Comparison of ENCODE assay signal across 17 cellular contexts in genomic region chr6:36548401-36548743, GRCh38. TPM values are rescaled to one million over a fixed set of nuclear protein-coding genes. Genes with fewer than 3 reads are reported as not detected.
DNase-seq lines count a peak whose midpoint lies in the region; ATAC-seq, FAIRE-seq and TF ChIP-seq lines count a peak whose summit lies in the region.
"Had no signal": no experiment of that assay in that cellular context is flagged by ENCODE, and none has a peak within 500 bp of the region (broad histone marks: within the 10 kb centered on the region; RNA-seq: fewer than 3 reads in every experiment).

No MANE protein-coding gene starts in this region.

- H2AFZ ChIP-seq in SU-DHL-6 (ENCODE audit: low read depth, low read length, severe bottlenecking) (peak overlapping the region; percentile 29), endothelial cell of umbilical vein (ENCODE audit: low read depth, low read length) (peak overlapping the region; percentile 80)

- no peak overlapping the region for H3K27ac Mint-ChIP-seq in stimulated activated naive CD8-positive, alpha-beta T cell treated with anti-CD3 and anti-CD28 coated beads, Interleukin-15, amount 100 ng/mL, for 72 hours
- H3K27ac Mint-ChIP-seq: stimulated activated naive B cell treated with anti-CD40 and anti-IgM and Interleukin-4, amounts not matched to agents 10 μg/mL and 1 μg/mL and 100 μg/mL, for 72 hours had no signal

- H3K9ac ChIP-seq in SU-DHL-6 (ENCODE audit: low read length): no peak overlapping the region
- H3K9ac ChIP-seq in endothelial cell of umbilical vein (replicated peaks; ENCODE audit: extremely low read depth, insufficient read depth, low read length): no peak overlapping the region

- no peak overlapping the region for H3K4me2 ChIP-seq in SU-DHL-6 (ENCODE audit: low read depth, low read length, poor library complexity, severe bottlenecking)
- H3K4me2 ChIP-seq in endothelial cell of umbilical vein (ENCODE audit: insufficient read depth, low read length): no peak overlapping the region

- H3K9me3 ChIP-seq in SU-DHL-6 (ENCODE audit: insufficient read depth, low read length): no peaks in the 10 kb centered on the region
- H3K9me3 ChIP-seq in endothelial cell of umbilical vein (replicated peaks; ENCODE audit: control insufficient read depth, insufficient read depth, low read length): no peaks in the 10 kb centered on the region
- H3K9me3 ChIP-seq: gastrocnemius medialis, sigmoid colon, uterus had no signal

- H3K4me1 Mint-ChIP-seq in activated T-cell treated with anti-CD3 and anti-CD28 coated beads, Interleukin-2, amount 50 U/mL, for 4 hours (ENCODE audit: low read depth): peaks cover 42% of the 10 kb centered on the region
- peaks cover 33% of the 10 kb centered on the region for H3K4me1 Mint-ChIP-seq in stimulated activated naive CD8-positive, alpha-beta T cell treated with anti-CD3 and anti-CD28 coated beads, Interleukin-15, amount 100 ng/mL, for 72 hours

- no peaks in the 10 kb centered on the region for H3K27me3 Mint-ChIP-seq in activated T-cell treated with anti-CD3 and anti-CD28 coated beads, Interleukin-2, amount 50 U/mL, for 4 hours (ENCODE audit: low read depth)
- no peaks in the 10 kb centered on the region for H3K27me3 Mint-ChIP-seq in stimulated activated naive CD8-positive, alpha-beta T cell treated with anti-CD3 and anti-CD28 coated beads, Interleukin-15, amount 100 ng/mL, for 72 hours
- H3K27me3 Mint-ChIP-seq: stimulated activated naive B cell treated with anti-CD40 and anti-IgM and Interleukin-4, amounts not matched to agents 10 μg/mL and 1 μg/mL and 100 μg/mL, for 72 hours had no signal

- H3K4me3 Mint-ChIP-seq in activated T-cell treated with anti-CD3 and anti-CD28 coated beads, Interleukin-2, amount 50 U/mL, for 4 hours: peak overlapping the region; percentile 29
- peak overlapping the region; percentile 98 for H3K4me3 Mint-ChIP-seq in stimulated activated naive CD8-positive, alpha-beta T cell treated with anti-CD3 and anti-CD28 coated beads, Interleukin-15, amount 100 ng/mL, for 72 hours

- H3K79me2 ChIP-seq in SU-DHL-6 (ENCODE audit: insufficient read depth, low read length) (peaks cover 38% of the 10 kb centered on the region), endothelial cell of umbilical vein (ENCODE audit: control insufficient read depth, insufficient read depth, low read length) (peaks cover 36% of the 10 kb centered on the region)

- no peak for DNase-seq in activated T-cell treated with anti-CD3 and anti-CD28 coated beads, Interleukin-2, amount 50 U/mL, for 4 hours
- DNase-seq in activated T-cell treated with anti-CD3 and anti-CD28 coated beads, Interleukin-2, amount 50 U/mL, for 48 hours: no peak
- DNase-seq in endothelial cell of umbilical vein (ENCODE audit: low read depth, low spot score) (no peak), HTR-8/SVneo (ENCODE audit: insufficient read length, low spot score) (no peak), NCI-H1048 (lab: John Stamatoyannopoulos, UW) (no peak)
- DNase-seq in stimulated activated naive CD8-positive, alpha-beta T cell treated with anti-CD3 and anti-CD28 coated beads, Interleukin-15, amount 100 ng/mL, for 72 hours: no peak
- DNase-seq: activated gamma-delta T cell; gastrocnemius medialis; GOT3; NCI-H1417 treated with DMSO at 0.1 percent for 48 hours; NCI-H446 treated with DMSO at 0.1 percent for 48 hours; sigmoid colon; stimulated activated naive B cell treated with anti-CD40 and anti-IgM and Interleukin-4, amounts not matched to agents 10 μg/mL and 1 μg/mL and 100 μg/mL, for 72 hours had no signal

- no peaks in the 10 kb centered on the region for H3K9me3 Mint-ChIP-seq in activated T-cell treated with anti-CD3 and anti-CD28 coated beads, Interleukin-2, amount 50 U/mL, for 4 hours
- H3K9me3 Mint-ChIP-seq in stimulated activated naive CD8-positive, alpha-beta T cell treated with anti-CD3 and anti-CD28 coated beads, Interleukin-15, amount 100 ng/mL, for 72 hours: no peaks in the 10 kb centered on the region
- H3K9me3 Mint-ChIP-seq: stimulated activated naive B cell treated with anti-CD40 and anti-IgM and Interleukin-4, amounts not matched to agents 10 μg/mL and 1 μg/mL and 100 μg/mL, for 72 hours had no signal

- POLR2A ChIA-PET in endothelial cell of umbilical vein (lab: Charles Lee): no interaction called here

- H3K4me3 ChIP-seq in SU-DHL-6 (ENCODE audit: insufficient read depth, low read length, poor library complexity, severe bottlenecking) (no peak overlapping the region), endothelial cell of umbilical vein (replicated peaks in 1 of 3; ENCODE audit: insufficient read depth in 1 of 3, low read depth in 1 of 3, low read length in 3 of 3) (no peak overlapping the region)
- H3K4me3 ChIP-seq: lung, uterus had no signal

- ATAC-seq in activated T-cell treated with anti-CD3 and anti-CD28 coated beads, Interleukin-2, amount 50 U/mL, for 4 hours: no peak
- no peak for ATAC-seq in stimulated activated naive CD8-positive, alpha-beta T cell treated with anti-CD3 and anti-CD28 coated beads, Interleukin-15, amount 100 ng/mL, for 72 hours
- no peak for ATAC-seq in GM21528 (IDR thresholded peaks at IDR 0.05; ENCODE audit: low FRiP score, unreplicated experiment)
- ATAC-seq: gastrocnemius medialis; stimulated activated naive B cell treated with anti-CD40 and anti-IgM and Interleukin-4, amounts not matched to agents 10 μg/mL and 1 μg/mL and 100 μg/mL, for 72 hours had no signal

- dilution Hi-C loops in endothelial cell of umbilical vein (cut with MboI; ENCODE audit: extremely low pct_ligation_motif_present, low sequenced_read_pairs): no loop called here

- no TSS peak for BruUV-seq in endothelial cell of umbilical vein (replicated peaks; lab: Mats Ljungman, UMichigan)

- FAIRE-seq in endothelial cell of umbilical vein (lab: Jason Lieb, UNC) (no peak), HTR-8/SVneo (lab: Jason Lieb, UNC) (no peak)

- 0 out of 2 replicates have a peak, but pooled peaks cover 7% of the 10 kb centered on the region for H4K20me1 ChIP-seq in SU-DHL-6 (ENCODE audit: low read depth, low read length)
- H4K20me1 ChIP-seq in endothelial cell of umbilical vein (replicated peaks; ENCODE audit: control insufficient read depth, extremely low read depth, insufficient read depth, low read length): peaks cover 4% of the 10 kb centered on the region

- TF ChIP-seq POLR2A in endothelial cell of umbilical vein (IDR thresholded peaks at IDR 0.05; ENCODE audit: low read depth, low read length): no peak

- CTCF ChIA-PET in endothelial cell of umbilical vein (lab: Charles Lee): no interaction called here

- H3K36me3 ChIP-seq in SU-DHL-6 (ENCODE audit: low read length) (0 out of 2 replicates have a peak, but pooled peaks cover 4% of the 10 kb centered on the region), endothelial cell of umbilical vein (ENCODE audit: control insufficient read depth in 2 of 2, extremely low read depth in 1 of 2, insufficient read depth in 2 of 2, low read length in 2 of 2) (no peaks in the 10 kb centered on the region)
- H3K36me3 ChIP-seq: gastrocnemius medialis, sigmoid colon, uterus had no signal

- H3K36me3 Mint-ChIP-seq in activated T-cell treated with anti-CD3 and anti-CD28 coated beads, Interleukin-2, amount 50 U/mL, for 4 hours (ENCODE audit: insufficient read depth): peaks cover 3% of the 10 kb centered on the region

- no peaks in the 10 kb centered on the region for H3K9me2 ChIP-seq in SU-DHL-6 (replicated peaks; ENCODE audit: insufficient read depth, low read length)

- intact Hi-C loops in endothelial cell of umbilical vein (cut with micrococcal nuclease): no loop called here

- peaks cover 16% of the 10 kb centered on the region; the same call in 1 of the 2 replicates for H3F3A ChIP-seq in SU-DHL-6 (ENCODE audit: insufficient read depth)

- H3K4me1 ChIP-seq in endothelial cell of umbilical vein (ENCODE audit: control insufficient read depth, extremely low read depth, insufficient read depth, low read length): peaks cover 22% of the 10 kb centered on the region

- TF ChIP-seq CTCF in SU-DHL-6 (IDR thresholded peaks at IDR 0.05; ENCODE audit: insufficient read depth, low read length, poor library complexity, severe bottlenecking) (no peak), endothelial cell of umbilical vein (IDR thresholded peaks at IDR 0.05; ENCODE audit: extremely low read depth in 1 of 2, insufficient read depth in 1 of 2, low read depth in 1 of 2, low read length in 2 of 2) (no peak)

- H3K27ac ChIP-seq in SU-DHL-6 (ENCODE audit: low read depth, low read length) (no peak overlapping the region), endothelial cell of umbilical vein (ENCODE audit: insufficient read depth, low read depth, low read length) (no peak overlapping the region)

- no peaks in the 10 kb centered on the region for H3K27me3 ChIP-seq in SU-DHL-6 (ENCODE audit: low read length)
- peaks cover 3 to 5% of the 10 kb centered on the region in 2 experiments for H3K27me3 ChIP-seq in endothelial cell of umbilical vein (ENCODE audit: control insufficient read depth in 2 of 2, insufficient read depth in 2 of 2, low read length in 2 of 2)
- H3K27me3 ChIP-seq: gastrocnemius medialis, sigmoid colon, uterus had no signal

- H3K9me1 ChIP-seq in endothelial cell of umbilical vein (replicated peaks; ENCODE audit: control insufficient read depth, extremely low read depth, insufficient read depth, low read length): no peaks in the 10 kb centered on the region

TF ChIP-seq in endothelial cell of umbilical vein, 7 proteins besides CTCF, POLR2A, EP300 and RAD21 (continues in another document):
- no peak for TF ChIP-seq MYC (IDR thresholded peaks at IDR 0.05; ENCODE audit: low read depth, low read length)

RNA-seq across cellular contexts. Expression of gene STK38, which starts 1.1 kb away (rescaled TPM):
- 10 to 100 TPM; 14.2 to 16.6 (median 16.1) TPM for total RNA-seq in activated T-cell treated with anti-CD3 and anti-CD28 coated beads, Interleukin-2, amount 50 U/mL, for 4 hours
- total RNA-seq in endothelial cell of umbilical vein: 26.9 and 30.3 TPM in 2 replicates
- 10.1 and 10.2 TPM in 2 replicates for polyA plus RNA-seq in endothelial cell of umbilical vein
- polyA plus RNA-seq in endothelial cell of umbilical vein (2011; cell fraction: cytosol; rRNA removed): 12.0 and 12.3 TPM in 2 replicates
- polyA plus RNA-seq in endothelial cell of umbilical vein (2011; cell fraction: nucleus; rRNA removed): 34.5 and 41.1 TPM in 2 replicates
- 18.6 and 24.8 TPM in 2 replicates for polyA plus RNA-seq in endothelial cell of umbilical vein (2012)
- 11.3 and 12.7 TPM in 2 replicates for polyA minus RNA-seq in endothelial cell of umbilical vein
- polyA minus RNA-seq in endothelial cell of umbilical vein (2011; cell fraction: cytosol; rRNA and poly(A)+ RNA removed): 11.2 TPM
- 11.1 and 15.0 TPM in 2 replicates for polyA minus RNA-seq in endothelial cell of umbilical vein (2011; cell fraction: nucleus; rRNA and poly(A)+ RNA removed)

RNA-seq across cellular contexts. Expression of gene SRSF3, which starts 45.8 kb away (rescaled TPM):
- total RNA-seq in activated T-cell treated with anti-CD3 and anti-CD28 coated beads, Interleukin-2, amount 50 U/mL, for 4 hours: 100 to 1,000 TPM; 751 to 800 (median 779) TPM
- total RNA-seq in endothelial cell of umbilical vein: 393 and 422 TPM in 2 replicates
- polyA plus RNA-seq in endothelial cell of umbilical vein: 308 and 317 TPM in 2 replicates
- 335 and 360 TPM in 2 replicates for polyA plus RNA-seq in endothelial cell of umbilical vein (2011; cell fraction: cytosol; rRNA removed)
- polyA plus RNA-seq in endothelial cell of umbilical vein (2011; cell fraction: nucleus; rRNA removed): 386 and 564 TPM in 2 replicates
- 335 and 360 TPM in 2 replicates for polyA plus RNA-seq in endothelial cell of umbilical vein (2012)
- polyA minus RNA-seq in endothelial cell of umbilical vein: 197 and 229 TPM in 2 replicates
- 109 TPM for polyA minus RNA-seq in endothelial cell of umbilical vein (2011; cell fraction: cytosol; rRNA and poly(A)+ RNA removed)
- 251 and 283 TPM in 2 replicates for polyA minus RNA-seq in endothelial cell of umbilical vein (2011; cell fraction: nucleus; rRNA and poly(A)+ RNA removed)
